In genomic region chr6:29451471-29452193, GRCh38 we compare ENCODE assay signal across 2 cellular contexts.
TF ChIP-seq lines count a peak whose summit lies in the region.

No MANE protein-coding gene starts in this region.

TF ChIP-seq in H1, 55 proteins besides CTCF, POLR2A, EP300 and RAD21:
- TF ChIP-seq TAF7 (optimal IDR thresholded peaks at IDR 0.05; ENCODE audit: borderline replicate concordance, low read depth, low read length) (no peak), KDM1A (IDR thresholded peaks at IDR 0.05; ENCODE audit: borderline replicate concordance, low read length) (peak; percentile 80), ATF2 (IDR thresholded peaks at IDR 0.05; ENCODE audit: low read length) (no peak), HDAC2 (IDR thresholded peaks at IDR 0.05; ENCODE audit: borderline replicate concordance in 1 of 2, low read depth in 2 of 2, low read length in 2 of 2) (peak in 1 of 2 experiments; percentile 46; a peak in 1 of 4 replicates)

TF ChIP-seq in WTC11, 78 proteins besides CTCF, POLR2A, EP300 and RAD21:
- TF ChIP-seq ZNF138 (CRISPR knock-in tag; conservative IDR thresholded peaks at IDR 0.05): no peak
- TF ChIP-seq MYBL2 (CRISPR knock-in tag; IDR thresholded peaks at IDR 0.05): no peak
- TF ChIP-seq JUN (CRISPR knock-in tag; IDR thresholded peaks at IDR 0.05): no peak
- TF ChIP-seq TCF7 (CRISPR knock-in tag; IDR thresholded peaks at IDR 0.05; ENCODE audit: low read depth): no peak
- no peak for TF ChIP-seq TEAD1 (CRISPR knock-in tag; IDR thresholded peaks at IDR 0.05)
- no peak for TF ChIP-seq SOX15 (CRISPR knock-in tag; IDR thresholded peaks at IDR 0.05)
- TF ChIP-seq ZNF281 (CRISPR knock-in tag; IDR thresholded peaks at IDR 0.05): no peak
- TF ChIP-seq CREB1 (CRISPR knock-in tag; IDR thresholded peaks at IDR 0.05): no peak
- no peak for TF ChIP-seq FOXP4 (CRISPR knock-in tag; IDR thresholded peaks at IDR 0.05)
- no peak for TF ChIP-seq PRDM15 (CRISPR knock-in tag; IDR thresholded peaks at IDR 0.05)
- no peak for TF ChIP-seq ZNF425 (CRISPR knock-in tag; conservative IDR thresholded peaks at IDR 0.05)
- TF ChIP-seq ZNF219 (CRISPR knock-in tag; IDR thresholded peaks at IDR 0.05; ENCODE audit: borderline replicate concordance): no peak
- TF ChIP-seq STAT6 (CRISPR knock-in tag; conservative IDR thresholded peaks at IDR 0.05; ENCODE audit: low read depth): no peak
- TF ChIP-seq ATF2 (CRISPR knock-in tag; IDR thresholded peaks at IDR 0.05; ENCODE audit: borderline replicate concordance, low read depth): no peak
- TF ChIP-seq ATF3 (CRISPR knock-in tag; conservative IDR thresholded peaks at IDR 0.05): no peak
- no peak for TF ChIP-seq FOXP1 (CRISPR knock-in tag; IDR thresholded peaks at IDR 0.05; ENCODE audit: borderline replicate concordance)
TF ChIP-seq in WTC11: peak in this region for 0.
